Comparison of ENCODE assay signal across 8 cellular contexts in the genomic region with DNA sequence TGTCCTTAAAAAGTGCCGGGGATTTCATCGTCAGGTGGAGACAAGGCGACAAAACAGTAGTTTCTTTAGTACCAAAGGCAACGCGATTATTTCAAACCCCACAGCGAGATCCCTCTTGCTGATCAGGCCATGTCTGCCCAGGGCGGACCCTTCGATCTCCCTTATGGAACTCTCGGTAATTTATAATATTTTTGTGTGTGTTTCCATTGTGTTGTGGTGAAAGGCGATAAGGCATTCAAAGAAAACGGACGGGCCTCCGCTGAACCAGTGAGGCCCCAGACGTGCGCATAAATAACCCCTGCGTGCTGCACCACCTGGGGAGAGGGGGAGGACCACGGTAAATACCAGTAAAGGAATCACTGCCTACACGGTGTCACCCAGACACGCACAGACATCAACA. TPM values are rescaled to one million over a fixed set of nuclear protein-coding genes. Genes with fewer than 3 reads are reported as not detected.
DNase-seq lines count a peak whose midpoint lies in the region; ATAC-seq and TF ChIP-seq lines count a peak whose summit lies in the region.

No MANE protein-coding gene starts in this region.

- peaks cover 68 to 83% of the 10 kb centered on the region in 2 donors for H3K27me3 Mint-ChIP-seq in effector memory CD8-positive, alpha-beta T cell

- peak overlapping the region; percentile 76 to 80 for H3K4me3 Mint-ChIP-seq in effector memory CD8-positive, alpha-beta T cell

- POLR2A ChIA-PET in SK-N-SH (lab: Yijun Ruan, JAX), result no interaction called here

- TF ChIP-seq EP300 in SK-N-SH (IDR thresholded peaks at IDR 0.05; ENCODE audit: borderline replicate concordance in 1 of 2, low read depth in 1 of 2, low read length in 1 of 2), result no peak

- H3K4me1 ChIP-seq in SK-N-SH (ENCODE audit: control insufficient read depth in 1 of 2, insufficient read depth in 2 of 2, low read depth in 1 of 2, low read length in 1 of 2) (peaks cover 5 to 19% of the 10 kb centered on the region in 2 experiments; a peak in 2 of 4 replicates), rectal smooth muscle tissue (ENCODE audit: control insufficient read depth, insufficient read depth, low read length) (peaks cover 8% of the 10 kb centered on the region)

- H3K27me3 ChIP-seq in SK-N-SH (ENCODE audit: insufficient read depth) (peaks cover 76% of the 10 kb centered on the region), rectal smooth muscle tissue (ENCODE audit: control insufficient read depth, insufficient read depth, low read length) (peaks cover 54% of the 10 kb centered on the region)

- peaks cover 17% of the 10 kb centered on the region for H3K36me3 Mint-ChIP-seq in effector memory CD8-positive, alpha-beta T cell (ENCODE audit: insufficient read depth)

- no peak overlapping the region for H3K9ac ChIP-seq in SK-N-SH
- H3K9ac ChIP-seq in rectal smooth muscle tissue (ENCODE audit: low read length), result no peak overlapping the region

- H2AFZ ChIP-seq in SK-N-SH (ENCODE audit: low read depth), result no peak overlapping the region

- no peaks in the 10 kb centered on the region for H3K9me2 ChIP-seq in SK-N-SH

- WGBS in SK-N-SH (ENCODE audit: low lambda C conversion rate), result 8% methylated on average over 19 of the region's 19 CpGs

- no peaks in the 10 kb centered on the region for H3F3A ChIP-seq in SK-N-SH (replicated peaks; ENCODE audit: insufficient read depth)

- H3K4me3 ChIP-seq in SK-N-SH (ENCODE audit: low read depth in 2 of 2, low read length in 1 of 2) (peak overlapping the region in 1 of 2 experiments; percentile 45; a peak in 2 of 4 replicates), rectal smooth muscle tissue (ENCODE audit: low read length) (peak overlapping the region; percentile 72)

- H3K9me3 ChIP-seq in SK-N-SH, result no peaks in the 10 kb centered on the region

- H3K79me2 ChIP-seq in SK-N-SH (ENCODE audit: insufficient read depth), result no peaks in the 10 kb centered on the region

- ATAC-seq in SK-N-SH treated with all-trans-retinoic acid at 6 μM for 48 hours, result no peak
- no peak for ATAC-seq in effector memory CD8-positive, alpha-beta T cell (replicated peaks)
- no peak for ATAC-seq in HG03439 (IDR thresholded peaks at IDR 0.05; ENCODE audit: unreplicated experiment)

- H4K20me1 ChIP-seq in SK-N-SH (ENCODE audit: insufficient read depth), result no peaks in the 10 kb centered on the region

- H3K36me3 ChIP-seq in SK-N-SH (replicated peaks in 1 of 2; ENCODE audit: control insufficient read depth in 1 of 2, insufficient read depth in 2 of 2, low read length in 1 of 2), result no peaks in the 10 kb centered on the region
- H3K36me3 ChIP-seq in rectal smooth muscle tissue (ENCODE audit: control insufficient read depth, insufficient read depth, low read length), result no peaks in the 10 kb centered on the region

- peak overlapping the region; percentile 74 for H3K4me2 ChIP-seq in SK-N-SH

- no peaks in the 10 kb centered on the region for H3K9me3 Mint-ChIP-seq in effector memory CD8-positive, alpha-beta T cell

- H3K27ac ChIP-seq in SK-N-SH (ENCODE audit: low read depth in 2 of 2, low read length in 1 of 2), result no peak overlapping the region
- no peak overlapping the region for H3K27ac ChIP-seq in rectal smooth muscle tissue (ENCODE audit: low read depth, low read length)

- CTCF ChIA-PET in SK-N-SH (lab: Yijun Ruan, JAX), result interaction anchor here (0.6 to 10.8 kb wide), 45 partner anchors 8 to 1600 kb away, joined by 3 to 148 read pairs (median 4); no protein-coding TSS in a partner anchor

- no peak overlapping the region for H3K27ac Mint-ChIP-seq in effector memory CD8-positive, alpha-beta T cell

- TF ChIP-seq RAD21 in SK-N-SH (IDR thresholded peaks at IDR 0.05; ENCODE audit: low read length), result no peak

- DNase-seq in SK-N-SH, result no peak
- peak; percentile 54 for DNase-seq in NCI-H748 treated with DMSO at 0.1 percent for 48 hours (lab: John Stamatoyannopoulos, UW)
- DNase-seq in effector memory CD8-positive, alpha-beta T cell, result no peak
- no peak for DNase-seq in ecto neural progenitor cell (ENCODE audit: low spot score)
- DNase-seq in SW 1271 (lab: John Stamatoyannopoulos, UW), result no peak

- H3K4me1 Mint-ChIP-seq in effector memory CD8-positive, alpha-beta T cell (ENCODE audit: low read depth in 2 of 2), result peaks cover 24 to 25% of the 10 kb centered on the region in 2 donors

- TF ChIP-seq CTCF in SK-N-SH (IDR thresholded peaks at IDR 0.05), result no peak

TF ChIP-seq in SK-N-SH, 30 proteins besides CTCF, POLR2A, EP300 and RAD21 (continues in another document):
- TF ChIP-seq, protein P1, sequence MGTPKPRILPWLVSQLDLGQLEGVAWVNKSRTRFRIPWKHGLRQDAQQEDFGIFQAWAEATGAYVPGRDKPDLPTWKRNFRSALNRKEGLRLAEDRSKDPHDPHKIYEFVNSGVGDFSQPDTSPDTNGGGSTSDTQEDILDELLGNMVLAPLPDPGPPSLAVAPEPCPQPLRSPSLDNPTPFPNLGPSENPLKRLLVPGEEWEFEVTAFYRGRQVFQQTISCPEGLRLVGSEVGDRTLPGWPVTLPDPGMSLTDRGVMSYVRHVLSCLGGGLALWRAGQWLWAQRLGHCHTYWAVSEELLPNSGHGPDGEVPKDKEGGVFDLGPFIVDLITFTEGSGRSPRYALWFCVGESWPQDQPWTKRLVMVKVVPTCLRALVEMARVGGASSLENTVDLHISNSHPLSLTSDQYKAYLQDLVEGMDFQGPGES (IDR thresholded peaks at IDR 0.05; ENCODE audit: low read depth, low read length), result no peak
- TF ChIP-seq GABPA (IDR thresholded peaks at IDR 0.05; ENCODE audit: low read depth) (no peak), RXRA (IDR thresholded peaks at IDR 0.05; ENCODE audit: borderline replicate concordance, low read depth) (no peak), RFX5 (IDR thresholded peaks at IDR 0.05; ENCODE audit: low read length) (no peak), EZH2phosphoT487 (IDR thresholded peaks at IDR 0.05; ENCODE audit: borderline replicate concordance, low read depth) (no peak), JUND (IDR thresholded peaks at IDR 0.05) (no peak), POLR2AphosphoS5 (IDR thresholded peaks at IDR 0.05; ENCODE audit: low read depth, low read length) (no peak), YY1 (IDR thresholded peaks at IDR 0.05; ENCODE audit: low read depth) (no peak)
- TF ChIP-seq, protein P2, sequence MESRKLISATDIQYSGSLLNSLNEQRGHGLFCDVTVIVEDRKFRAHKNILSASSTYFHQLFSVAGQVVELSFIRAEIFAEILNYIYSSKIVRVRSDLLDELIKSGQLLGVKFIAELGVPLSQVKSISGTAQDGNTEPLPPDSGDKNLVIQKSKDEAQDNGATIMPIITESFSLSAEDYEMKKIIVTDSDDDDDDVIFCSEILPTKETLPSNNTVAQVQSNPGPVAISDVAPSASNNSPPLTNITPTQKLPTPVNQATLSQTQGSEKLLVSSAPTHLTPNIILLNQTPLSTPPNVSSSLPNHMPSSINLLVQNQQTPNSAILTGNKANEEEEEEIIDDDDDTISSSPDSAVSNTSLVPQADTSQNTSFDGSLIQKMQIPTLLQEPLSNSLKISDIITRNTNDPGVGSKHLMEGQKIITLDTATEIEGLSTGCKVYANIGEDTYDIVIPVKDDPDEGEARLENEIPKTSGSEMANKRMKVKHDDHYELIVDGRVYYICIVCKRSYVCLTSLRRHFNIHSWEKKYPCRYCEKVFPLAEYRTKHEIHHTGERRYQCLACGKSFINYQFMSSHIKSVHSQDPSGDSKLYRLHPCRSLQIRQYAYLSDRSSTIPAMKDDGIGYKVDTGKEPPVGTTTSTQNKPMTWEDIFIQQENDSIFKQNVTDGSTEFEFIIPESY (IDR thresholded peaks at IDR 0.05; ENCODE audit: borderline replicate concordance, low read depth), result no peak

TF ChIP-seq in SK-N-SH treated with all-trans-retinoic acid at 6 μM for 48 hours, 23 proteins besides CTCF, POLR2A, EP300 and RAD21 (continues in another document):
- no peak for TF ChIP-seq ARNTL (CRISPR knock-in tag; IDR thresholded peaks at IDR 0.05; ENCODE audit: borderline replicate concordance, low read depth)
- TF ChIP-seq, protein P3, sequence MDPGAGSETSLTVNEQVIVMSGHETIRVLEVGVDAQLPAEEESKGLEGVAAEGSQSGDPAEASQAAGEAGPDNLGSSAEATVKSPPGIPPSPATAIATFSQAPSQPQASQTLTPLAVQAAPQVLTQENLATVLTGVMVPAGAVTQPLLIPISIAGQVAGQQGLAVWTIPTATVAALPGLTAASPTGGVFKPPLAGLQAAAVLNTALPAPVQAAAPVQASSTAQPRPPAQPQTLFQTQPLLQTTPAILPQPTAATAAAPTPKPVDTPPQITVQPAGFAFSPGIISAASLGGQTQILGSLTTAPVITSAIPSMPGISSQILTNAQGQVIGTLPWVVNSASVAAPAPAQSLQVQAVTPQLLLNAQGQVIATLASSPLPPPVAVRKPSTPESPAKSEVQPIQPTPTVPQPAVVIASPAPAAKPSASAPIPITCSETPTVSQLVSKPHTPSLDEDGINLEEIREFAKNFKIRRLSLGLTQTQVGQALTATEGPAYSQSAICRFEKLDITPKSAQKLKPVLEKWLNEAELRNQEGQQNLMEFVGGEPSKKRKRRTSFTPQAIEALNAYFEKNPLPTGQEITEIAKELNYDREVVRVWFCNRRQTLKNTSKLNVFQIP (CRISPR knock-in tag; IDR thresholded peaks at IDR 0.05; ENCODE audit: borderline replicate concordance, low read depth), result no peak
- TF ChIP-seq ISL1 (CRISPR knock-in tag; IDR thresholded peaks at IDR 0.05), result no peak
- TF ChIP-seq BACH2 (CRISPR knock-in tag; IDR thresholded peaks at IDR 0.05; ENCODE audit: borderline replicate concordance), result no peak
- TF ChIP-seq ZNF565 (CRISPR knock-in tag; conservative IDR thresholded peaks at IDR 0.05; ENCODE audit: low read depth), result no peak
- TF ChIP-seq, protein P4, sequence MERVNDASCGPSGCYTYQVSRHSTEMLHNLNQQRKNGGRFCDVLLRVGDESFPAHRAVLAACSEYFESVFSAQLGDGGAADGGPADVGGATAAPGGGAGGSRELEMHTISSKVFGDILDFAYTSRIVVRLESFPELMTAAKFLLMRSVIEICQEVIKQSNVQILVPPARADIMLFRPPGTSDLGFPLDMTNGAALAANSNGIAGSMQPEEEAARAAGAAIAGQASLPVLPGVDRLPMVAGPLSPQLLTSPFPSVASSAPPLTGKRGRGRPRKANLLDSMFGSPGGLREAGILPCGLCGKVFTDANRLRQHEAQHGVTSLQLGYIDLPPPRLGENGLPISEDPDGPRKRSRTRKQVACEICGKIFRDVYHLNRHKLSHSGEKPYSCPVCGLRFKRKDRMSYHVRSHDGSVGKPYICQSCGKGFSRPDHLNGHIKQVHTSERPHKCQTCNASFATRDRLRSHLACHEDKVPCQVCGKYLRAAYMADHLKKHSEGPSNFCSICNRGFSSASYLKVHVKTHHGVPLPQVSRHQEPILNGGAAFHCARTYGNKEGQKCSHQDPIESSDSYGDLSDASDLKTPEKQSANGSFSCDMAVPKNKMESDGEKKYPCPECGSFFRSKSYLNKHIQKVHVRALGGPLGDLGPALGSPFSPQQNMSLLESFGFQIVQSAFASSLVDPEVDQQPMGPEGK (CRISPR knock-in tag; IDR thresholded peaks at IDR 0.05; ENCODE audit: borderline replicate concordance), result no peak
- no peak for TF ChIP-seq TCF4 (CRISPR knock-in tag; IDR thresholded peaks at IDR 0.05; ENCODE audit: borderline replicate concordance)

RNA-seq across cellular contexts. Expression of a gene that starts 1.4 kb away (rescaled TPM):
- 0.20 and 0.63 TPM in 2 replicates for polyA plus RNA-seq in SK-N-SH (2012; rRNA removed)
- 0.31 and 0.39 TPM in 2 replicates for polyA plus RNA-seq in SK-N-SH (2012; cell fraction: cytosol; rRNA removed)
- 0.85 and 1.2 TPM in 2 replicates for polyA plus RNA-seq in SK-N-SH (2012; cell fraction: nucleus; rRNA removed)

RNA-seq across cellular contexts. Expression of a gene that starts 45.1 kb away (rescaled TPM):
- not detected in 2 replicates for polyA plus RNA-seq in SK-N-SH (2012; rRNA removed)
- polyA plus RNA-seq in SK-N-SH (2012; cell fraction: cytosol; rRNA removed), result not detected in 2 replicates
- polyA plus RNA-seq in SK-N-SH (2012; cell fraction: nucleus; rRNA removed), result not detected in 2 replicates
